In the genomic region with DNA sequence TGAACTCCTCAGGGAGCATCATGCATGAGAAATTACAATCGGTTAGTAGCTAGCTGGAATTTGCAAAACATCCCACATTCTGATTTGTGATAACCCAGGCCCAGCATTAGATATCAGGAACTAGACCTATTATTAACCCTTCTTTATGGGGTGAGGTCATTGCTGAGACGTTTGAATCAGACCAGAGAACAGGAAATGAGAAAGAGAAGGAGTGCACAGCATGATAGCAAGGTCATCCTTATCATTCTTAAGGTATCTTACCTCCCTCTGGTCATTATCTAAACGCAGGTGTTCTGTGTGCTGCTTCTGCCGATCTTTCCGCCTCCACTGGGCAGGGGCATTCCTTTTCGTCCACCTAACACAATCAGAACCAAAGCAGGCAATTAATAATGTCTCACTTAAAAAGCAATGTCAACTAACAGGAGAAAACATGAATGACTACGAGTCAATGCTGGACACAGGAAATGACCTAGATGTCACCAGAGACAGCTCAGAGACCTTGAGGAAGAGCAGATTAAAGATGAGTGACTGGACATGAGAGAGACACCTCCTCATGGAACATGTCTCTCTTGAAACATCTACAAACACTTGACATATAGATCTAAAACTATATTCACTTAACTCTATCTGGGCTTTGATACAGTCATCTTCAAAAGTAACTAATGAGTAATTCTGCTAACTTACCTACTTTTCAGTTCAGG, we compare ENCODE assay signal across 17 cellular contexts.
A peak's percentile ranks its signal among the peaks of the same experiment; 100 is the strongest.
DNase-seq lines count a peak whose midpoint lies in the region; ATAC-seq and TF ChIP-seq lines count a peak whose summit lies in the region.
"Had no signal": no experiment of that assay in that cellular context is flagged by ENCODE, and none has a peak within 500 bp of the region (broad histone marks: within the 10 kb centered on the region; RNA-seq: fewer than 3 reads in every experiment).

No MANE protein-coding gene starts in this region.

- no peak overlapping the region for H3K4me3 Mint-ChIP-seq in activated CD4-positive, alpha-beta memory T cell treated with anti-CD3 and anti-CD28 coated beads for 36 hours
- H3K4me3 Mint-ChIP-seq in activated CD4-positive, alpha-beta memory T cell treated with anti-CD3 and anti-CD28 coated beads, Interleukin-2, amount 10 ng/mL, durations not matched to agents 7 days and 5 days = no peak overlapping the region
- no peak overlapping the region for H3K4me3 Mint-ChIP-seq in activated T-helper 2 cell treated with anti-CD3 and anti-CD28 coated beads, Interferon-gamma antibody, Interleukin-2, Interleukin-4, amounts not matched to agents 10 μg/mL and 5 μg/mL and 100 μg/mL, durations not matched to agents 14 hours and 24 hours and 36 hours (ENCODE audit: low read depth)
- H3K4me3 Mint-ChIP-seq in nephron progenitor cell = no peak overlapping the region

- TF ChIP-seq CTCF in nephron progenitor cell (IDR thresholded peaks at IDR 0.05) (no peak), BE2C (IDR thresholded peaks at IDR 0.05; ENCODE audit: low read depth, low read length) (no peak)

- peaks cover 10% of the 10 kb centered on the region for H3K4me1 Mint-ChIP-seq in activated CD4-positive, alpha-beta memory T cell treated with anti-CD3 and anti-CD28 coated beads for 36 hours (ENCODE audit: low read depth)
- peaks cover 16% of the 10 kb centered on the region for H3K4me1 Mint-ChIP-seq in activated CD4-positive, alpha-beta memory T cell treated with anti-CD3 and anti-CD28 coated beads, Interleukin-2, amount 10 ng/mL, durations not matched to agents 7 days and 5 days
- H3K4me1 Mint-ChIP-seq in activated T-helper 2 cell treated with anti-CD3 and anti-CD28 coated beads, Interferon-gamma antibody, Interleukin-2, Interleukin-4, amounts not matched to agents 10 μg/mL and 5 μg/mL and 100 μg/mL, durations not matched to agents 14 hours and 24 hours and 36 hours (ENCODE audit: low read depth) = peaks cover 28% of the 10 kb centered on the region
- no peaks in the 10 kb centered on the region for H3K4me1 Mint-ChIP-seq in nephron progenitor cell

- H3K4me1 ChIP-seq in BE2C = no peaks in the 10 kb centered on the region
- H3K4me1 ChIP-seq: Caco-2 had no signal

- no peak overlapping the region for H3K4me3 ChIP-seq in BE2C (ENCODE audit: low read depth, low read length)
- H3K4me3 ChIP-seq: dorsolateral prefrontal cortex, SK-N-MC, thoracic aorta had no signal

- H3K36me3 Mint-ChIP-seq in activated CD4-positive, alpha-beta memory T cell treated with anti-CD3 and anti-CD28 coated beads for 36 hours = peaks cover 36% of the 10 kb centered on the region
- peaks cover 10% of the 10 kb centered on the region for H3K36me3 Mint-ChIP-seq in activated CD4-positive, alpha-beta memory T cell treated with anti-CD3 and anti-CD28 coated beads, Interleukin-2, amount 10 ng/mL, durations not matched to agents 7 days and 5 days (ENCODE audit: low read depth)
- H3K36me3 Mint-ChIP-seq in activated T-helper 2 cell treated with anti-CD3 and anti-CD28 coated beads, Interferon-gamma antibody, Interleukin-2, Interleukin-4, amounts not matched to agents 10 μg/mL and 5 μg/mL and 100 μg/mL, durations not matched to agents 14 hours and 24 hours and 36 hours (ENCODE audit: low read depth) = peaks cover 62% of the 10 kb centered on the region
- H3K36me3 Mint-ChIP-seq in nephron progenitor cell (ENCODE audit: low read depth) = peaks cover 73% of the 10 kb centered on the region

- peaks cover 8% of the 10 kb centered on the region; the same call in 1 of the 2 replicates for H3K36me3 ChIP-seq in BE2C

- CTCF ChIA-PET in activated CD4-positive, alpha-beta memory T cell treated with anti-CD3 and anti-CD28 coated beads for 36 hours (lab: Charles Lee) = interaction anchor here (0.6 to 7.0 kb wide), 4 partner anchors 32 to 337 kb away, joined by 3 to 66 read pairs (median 3); no protein-coding TSS in a partner anchor
- CTCF ChIA-PET in activated CD4-positive, alpha-beta memory T cell treated with anti-CD3 and anti-CD28 coated beads, Interleukin-2, amount 10 ng/mL, durations not matched to agents 7 days and 5 days (lab: Charles Lee) = interaction anchor here (0.7 to 7.8 kb wide), 3 partner anchors 15 to 337 kb away, joined by 3 to 71 read pairs (median 6); no protein-coding TSS in a partner anchor

- H3K27me3 Mint-ChIP-seq in activated CD4-positive, alpha-beta memory T cell treated with anti-CD3 and anti-CD28 coated beads for 36 hours = no peaks in the 10 kb centered on the region
- no peaks in the 10 kb centered on the region for H3K27me3 Mint-ChIP-seq in activated CD4-positive, alpha-beta memory T cell treated with anti-CD3 and anti-CD28 coated beads, Interleukin-2, amount 10 ng/mL, durations not matched to agents 7 days and 5 days
- H3K27me3 Mint-ChIP-seq in activated T-helper 2 cell treated with anti-CD3 and anti-CD28 coated beads, Interferon-gamma antibody, Interleukin-2, Interleukin-4, amounts not matched to agents 10 μg/mL and 5 μg/mL and 100 μg/mL, durations not matched to agents 14 hours and 24 hours and 36 hours (ENCODE audit: low read depth) = no peaks in the 10 kb centered on the region
- H3K27me3 Mint-ChIP-seq in nephron progenitor cell (ENCODE audit: low read depth, poor library complexity) = peaks cover 5% of the 10 kb centered on the region

- peak overlapping the region; percentile 62 for H3K27ac Mint-ChIP-seq in activated CD4-positive, alpha-beta memory T cell treated with anti-CD3 and anti-CD28 coated beads for 36 hours
- no peak overlapping the region for H3K27ac Mint-ChIP-seq in activated CD4-positive, alpha-beta memory T cell treated with anti-CD3 and anti-CD28 coated beads, Interleukin-2, amount 10 ng/mL, durations not matched to agents 7 days and 5 days
- peak overlapping the region; percentile 30 for H3K27ac Mint-ChIP-seq in activated T-helper 2 cell treated with anti-CD3 and anti-CD28 coated beads, Interferon-gamma antibody, Interleukin-2, Interleukin-4, amounts not matched to agents 10 μg/mL and 5 μg/mL and 100 μg/mL, durations not matched to agents 14 hours and 24 hours and 36 hours
- H3K27ac Mint-ChIP-seq in nephron progenitor cell = peak overlapping the region; percentile 85

- H3K27me3 ChIP-seq in BE2C = no peaks in the 10 kb centered on the region
- H3K27me3 ChIP-seq: dorsolateral prefrontal cortex had no signal

- ATAC-seq in left colon = no peak

- POLR2A ChIA-PET in activated CD4-positive, alpha-beta memory T cell treated with anti-CD3 and anti-CD28 coated beads for 36 hours (lab: Charles Lee) = interaction anchor here (0.7 kb wide), 1 partner anchor 192 kb away, joined by 4 read pairs; no protein-coding TSS in a partner anchor
- POLR2A ChIA-PET in activated CD4-positive, alpha-beta memory T cell treated with anti-CD3 and anti-CD28 coated beads, Interleukin-2, amount 10 ng/mL, durations not matched to agents 7 days and 5 days (lab: Charles Lee) = interaction anchor here (0.7 kb wide), 1 partner anchor 291 kb away, joined by 4 read pairs; a partner anchor contains a TSS

- no peak for DNase-seq in activated CD4-positive, alpha-beta memory T cell treated with anti-CD3 and anti-CD28 coated beads for 36 hours
- DNase-seq in activated CD4-positive, alpha-beta memory T cell treated with anti-CD3 and anti-CD28 coated beads, Interleukin-2, amount 10 ng/mL, durations not matched to agents 7 days and 5 days = no peak
- DNase-seq in HT1080 (ENCODE audit: low read depth) = peak; percentile 34
- DNase-seq in activated T-helper 2 cell treated with anti-CD3 and anti-CD28 coated beads, Interferon-gamma antibody, Interleukin-2, Interleukin-4, amounts not matched to agents 10 μg/mL and 5 μg/mL and 100 μg/mL, durations not matched to agents 14 hours and 24 hours and 36 hours (ENCODE audit: low spot score) = no peak
- DNase-seq in nephron progenitor cell = no peak
- DNase-seq in left colon = no peak
- no peak for DNase-seq in ACHN
- DNase-seq in BE2C = no peak
- DNase-seq: activated CD4-positive, CD25-positive, alpha-beta regulatory T cell; activated T-cell treated with anti-CD3 and anti-CD28 coated beads, Interleukin-2, amount 50 U/mL, for 1 hour; Caco-2; dorsolateral prefrontal cortex; KBM-7; NCI-H2029; posterior cingulate gyrus had no signal

- intact Hi-C loops in activated CD4-positive, alpha-beta memory T cell treated with anti-CD3 and anti-CD28 coated beads for 36 hours (cut with micrococcal nuclease) = loop anchor here (5.0 to 10.0 kb wide), 2 partner anchors 38 to 215 kb away; a partner anchor contains a TSS
- intact Hi-C loops in activated T-helper 2 cell treated with anti-CD3 and anti-CD28 coated beads, Interferon-gamma antibody, Interleukin-2, Interleukin-4, amounts not matched to agents 10 μg/mL and 5 μg/mL and 100 μg/mL, durations not matched to agents 14 hours and 24 hours and 36 hours (cut with micrococcal nuclease) = loop anchor here (5.0 to 10.0 kb wide), 3 partner anchors 38 to 338 kb away; no protein-coding TSS in a partner anchor
- intact Hi-C loops in left colon (cut with DNase I, micrococcal nuclease) = no loop called here

- in situ Hi-C loops in ACHN (cut with HindIII; ENCODE audit: low pct_ligation_motif_present, low pct_unique_long_range_greater_than_20kb, low sequenced_read_pairs) = no loop called here

- peaks cover 3% of the 10 kb centered on the region for H3K9me3 Mint-ChIP-seq in activated CD4-positive, alpha-beta memory T cell treated with anti-CD3 and anti-CD28 coated beads for 36 hours
- peaks cover 6% of the 10 kb centered on the region for H3K9me3 Mint-ChIP-seq in activated CD4-positive, alpha-beta memory T cell treated with anti-CD3 and anti-CD28 coated beads, Interleukin-2, amount 10 ng/mL, durations not matched to agents 7 days and 5 days
- H3K9me3 Mint-ChIP-seq in activated T-helper 2 cell treated with anti-CD3 and anti-CD28 coated beads, Interferon-gamma antibody, Interleukin-2, Interleukin-4, amounts not matched to agents 10 μg/mL and 5 μg/mL and 100 μg/mL, durations not matched to agents 14 hours and 24 hours and 36 hours = peaks cover 16% of the 10 kb centered on the region
- no peaks in the 10 kb centered on the region for H3K9me3 Mint-ChIP-seq in nephron progenitor cell

- no peaks in the 10 kb centered on the region for H3K9me3 ChIP-seq in BE2C
- H3K9me3 ChIP-seq: Caco-2, thoracic aorta had no signal

Comparison
In these comparisons a context has a peak if more than half of its experiments do, and no peak if none do; other contexts are left out.
1. intact Hi-C loops: an anchor here in activated CD4-positive, alpha-beta memory T cell treated with anti-CD3 and anti-CD28 coated beads for 36 hours (5.0 to 10.0 kb wide) and activated T-helper 2 cell treated with anti-CD3 and anti-CD28 coated beads, Interferon-gamma antibody, Interleukin-2, Interleukin-4, amounts not matched to agents 10 μg/mL and 5 μg/mL and 100 μg/mL, durations not matched to agents 14 hours and 24 hours and 36 hours (5.0 to 10.0 kb wide); none called in left colon.